Comparison of ENCODE assay signal across 1 cellular context in genomic region chr2:47297767-47298401, GRCh38.
TF ChIP-seq lines count a peak whose summit lies in the region.

No MANE protein-coding gene starts in this region.

TF ChIP-seq in K562, 482 proteins besides CTCF, POLR2A, EP300 and RAD21 (continued from another document and continues in another):
- TF ChIP-seq, protein P1, sequence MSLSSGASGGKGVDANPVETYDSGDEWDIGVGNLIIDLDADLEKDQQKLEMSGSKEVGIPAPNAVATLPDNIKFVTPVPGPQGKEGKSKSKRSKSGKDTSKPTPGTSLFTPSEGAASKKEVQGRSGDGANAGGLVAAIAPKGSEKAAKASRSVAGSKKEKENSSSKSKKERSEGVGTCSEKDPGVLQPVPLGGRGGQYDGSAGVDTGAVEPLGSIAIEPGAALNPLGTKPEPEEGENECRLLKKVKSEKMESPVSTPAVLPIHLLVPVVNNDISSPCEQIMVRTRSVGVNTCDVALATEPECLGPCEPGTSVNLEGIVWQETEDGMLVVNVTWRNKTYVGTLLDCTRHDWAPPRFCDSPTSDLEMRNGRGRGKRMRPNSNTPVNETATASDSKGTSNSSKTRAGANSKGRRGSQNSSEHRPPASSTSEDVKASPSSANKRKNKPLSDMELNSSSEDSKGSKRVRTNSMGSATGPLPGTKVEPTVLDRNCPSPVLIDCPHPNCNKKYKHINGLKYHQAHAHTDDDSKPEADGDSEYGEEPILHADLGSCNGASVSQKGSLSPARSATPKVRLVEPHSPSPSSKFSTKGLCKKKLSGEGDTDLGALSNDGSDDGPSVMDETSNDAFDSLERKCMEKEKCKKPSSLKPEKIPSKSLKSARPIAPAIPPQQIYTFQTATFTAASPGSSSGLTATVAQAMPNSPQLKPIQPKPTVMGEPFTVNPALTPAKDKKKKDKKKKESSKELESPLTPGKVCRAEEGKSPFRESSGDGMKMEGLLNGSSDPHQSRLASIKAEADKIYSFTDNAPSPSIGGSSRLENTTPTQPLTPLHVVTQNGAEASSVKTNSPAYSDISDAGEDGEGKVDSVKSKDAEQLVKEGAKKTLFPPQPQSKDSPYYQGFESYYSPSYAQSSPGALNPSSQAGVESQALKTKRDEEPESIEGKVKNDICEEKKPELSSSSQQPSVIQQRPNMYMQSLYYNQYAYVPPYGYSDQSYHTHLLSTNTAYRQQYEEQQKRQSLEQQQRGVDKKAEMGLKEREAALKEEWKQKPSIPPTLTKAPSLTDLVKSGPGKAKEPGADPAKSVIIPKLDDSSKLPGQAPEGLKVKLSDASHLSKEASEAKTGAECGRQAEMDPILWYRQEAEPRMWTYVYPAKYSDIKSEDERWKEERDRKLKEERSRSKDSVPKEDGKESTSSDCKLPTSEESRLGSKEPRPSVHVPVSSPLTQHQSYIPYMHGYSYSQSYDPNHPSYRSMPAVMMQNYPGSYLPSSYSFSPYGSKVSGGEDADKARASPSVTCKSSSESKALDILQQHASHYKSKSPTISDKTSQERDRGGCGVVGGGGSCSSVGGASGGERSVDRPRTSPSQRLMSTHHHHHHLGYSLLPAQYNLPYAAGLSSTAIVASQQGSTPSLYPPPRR (CRISPR knock-in tag; IDR thresholded peaks at IDR 0.05; ENCODE audit: borderline replicate concordance), result no peak
- TF ChIP-seq CC2D1A (IDR thresholded peaks at IDR 0.05) (no peak), MECOM (CRISPR knock-in tag; IDR thresholded peaks at IDR 0.05) (peak; percentile 98), HCFC1 (IDR thresholded peaks at IDR 0.05; ENCODE audit: low read depth, low read length) (no peak), MNT (conservative IDR thresholded peaks at IDR 0.05) (peak in 1 of 2 experiments; percentile 28; a peak in 1 of 4 replicates), HDAC1 (IDR thresholded peaks at IDR 0.05) (no peak), ESRRA (IDR thresholded peaks at IDR 0.05; ENCODE audit: borderline replicate concordance, low read depth) (0 out of 2 replicates have a peak, but pooled peaks have one; percentile 43), DPF2 (IDR thresholded peaks at IDR 0.05) (no peak), HIVEP1 (CRISPR knock-in tag; IDR thresholded peaks at IDR 0.05) (peak; percentile 98), HMGXB4 (CRISPR knock-in tag; IDR thresholded peaks at IDR 0.05) (no peak), MAX (CRISPR knock-in tag; IDR thresholded peaks at IDR 0.05) (no peak), CHD7 (IDR thresholded peaks at IDR 0.05; ENCODE audit: low read depth, low read length) (no peak), RBM17 (IDR thresholded peaks at IDR 0.05; ENCODE audit: borderline replicate concordance, low read depth, low read length) (no peak), RFX5 (IDR thresholded peaks at IDR 0.05; ENCODE audit: low read depth, low read length) (no peak), TCF7L2 (IDR thresholded peaks at IDR 0.05; ENCODE audit: low read depth, low read length) (no peak), ZC3H8 (IDR thresholded peaks at IDR 0.05) (no peak), RBM22 (IDR thresholded peaks at IDR 0.05; ENCODE audit: low read depth, low read length, poor library complexity, severe bottlenecking) (no peak), PYGO2 (tag; IDR thresholded peaks at IDR 0.05) (peak; percentile 95), RB1 (IDR thresholded peaks at IDR 0.05; ENCODE audit: low read depth) (no peak), ZNF76 (CRISPR knock-in tag; IDR thresholded peaks at IDR 0.05; ENCODE audit: borderline replicate concordance) (peak; percentile 97), ZFP36 (IDR thresholded peaks at IDR 0.05; ENCODE audit: low read depth, low read length, partially characterized antibody) (no peak), MCM2 (IDR thresholded peaks at IDR 0.05; ENCODE audit: low read depth) (no peak), ZBTB8A (IDR thresholded peaks at IDR 0.05; ENCODE audit: partially characterized antibody) (no peak), USF2 (CRISPR knock-in tag; IDR thresholded peaks at IDR 0.05) (no peak), RBM34 (IDR thresholded peaks at IDR 0.05; ENCODE audit: borderline replicate concordance, insufficient read depth, low read length) (no peak), CBX1 (IDR thresholded peaks at IDR 0.05; ENCODE audit: low read depth) (no peak), POLR2B (IDR thresholded peaks at IDR 0.05; ENCODE audit: low read depth, partially characterized antibody) (no peak), SMC3 (conservative IDR thresholded peaks at IDR 0.05; ENCODE audit: insufficient read depth, low read depth, low read length) (no peak), FUS (optimal IDR thresholded peaks at IDR 0.05; ENCODE audit: low read depth, low read length) (no peak), SNAPC5 (CRISPR knock-in tag; IDR thresholded peaks at IDR 0.05) (peak; percentile 43; the same call in 1 of the 2 replicates), KAT2B (IDR thresholded peaks at IDR 0.05; ENCODE audit: low read depth, low read length) (no peak), ZNF785 (CRISPR knock-in tag; IDR thresholded peaks at IDR 0.05) (peak; percentile 58; the same call in 1 of the 2 replicates)
- TF ChIP-seq, protein P2, sequence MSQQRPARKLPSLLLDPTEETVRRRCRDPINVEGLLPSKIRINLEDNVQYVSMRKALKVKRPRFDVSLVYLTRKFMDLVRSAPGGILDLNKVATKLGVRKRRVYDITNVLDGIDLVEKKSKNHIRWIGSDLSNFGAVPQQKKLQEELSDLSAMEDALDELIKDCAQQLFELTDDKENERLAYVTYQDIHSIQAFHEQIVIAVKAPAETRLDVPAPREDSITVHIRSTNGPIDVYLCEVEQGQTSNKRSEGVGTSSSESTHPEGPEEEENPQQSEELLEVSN (IDR thresholded peaks at IDR 0.05; ENCODE audit: borderline replicate concordance in 1 of 2, extremely low read depth in 1 of 2, insufficient read depth in 1 of 2, insufficient read length in 1 of 2, low read depth in 1 of 2, low read length in 1 of 2, poor library complexity in 1 of 2, severe bottlenecking in 1 of 2), result no peak
- TF ChIP-seq, protein P3, sequence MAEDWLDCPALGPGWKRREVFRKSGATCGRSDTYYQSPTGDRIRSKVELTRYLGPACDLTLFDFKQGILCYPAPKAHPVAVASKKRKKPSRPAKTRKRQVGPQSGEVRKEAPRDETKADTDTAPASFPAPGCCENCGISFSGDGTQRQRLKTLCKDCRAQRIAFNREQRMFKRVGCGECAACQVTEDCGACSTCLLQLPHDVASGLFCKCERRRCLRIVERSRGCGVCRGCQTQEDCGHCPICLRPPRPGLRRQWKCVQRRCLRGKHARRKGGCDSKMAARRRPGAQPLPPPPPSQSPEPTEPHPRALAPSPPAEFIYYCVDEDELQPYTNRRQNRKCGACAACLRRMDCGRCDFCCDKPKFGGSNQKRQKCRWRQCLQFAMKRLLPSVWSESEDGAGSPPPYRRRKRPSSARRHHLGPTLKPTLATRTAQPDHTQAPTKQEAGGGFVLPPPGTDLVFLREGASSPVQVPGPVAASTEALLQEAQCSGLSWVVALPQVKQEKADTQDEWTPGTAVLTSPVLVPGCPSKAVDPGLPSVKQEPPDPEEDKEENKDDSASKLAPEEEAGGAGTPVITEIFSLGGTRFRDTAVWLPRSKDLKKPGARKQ (CRISPR knock-in tag; IDR thresholded peaks at IDR 0.05), result peak; percentile 85
